In genomic region chr19:41263850-41264580, GRCh38 we compare ENCODE assay signal across 1 cellular context.
TF ChIP-seq lines count a peak whose summit lies in the region.

HNRNPUL1 (plus strand) TSS chr19:41264372; CDS start chr19:41264504, 132 bp downstream.

TF ChIP-seq in HepG2, 621 proteins besides CTCF, POLR2A, EP300 and RAD21 (continued from another document and continues in another):
- TF ChIP-seq ZNF337 (CRISPR knock-in tag; IDR thresholded peaks at IDR 0.05; ENCODE audit: borderline replicate concordance, low read depth), result peak; percentile 64; the same call in 1 of the 2 replicates
- no peak for TF ChIP-seq SOX6 (IDR thresholded peaks at IDR 0.05)
- peak; percentile 32; the same call in 1 of the 2 replicates for TF ChIP-seq SOX6 (CRISPR knock-in tag; IDR thresholded peaks at IDR 0.05)
- TF ChIP-seq RXRB (CRISPR knock-in tag; IDR thresholded peaks at IDR 0.05; ENCODE audit: borderline replicate concordance), result peak; percentile 43; the same call in 1 of the 2 replicates
- peak; percentile 85 for TF ChIP-seq NRL (CRISPR knock-in tag; IDR thresholded peaks at IDR 0.05; ENCODE audit: borderline replicate concordance)
- peak; percentile 90 for TF ChIP-seq ZNF547 (CRISPR knock-in tag; IDR thresholded peaks at IDR 0.05)
- no peak for TF ChIP-seq RELA (CRISPR knock-in tag; IDR thresholded peaks at IDR 0.05)
- TF ChIP-seq ZNF552 (CRISPR knock-in tag; IDR thresholded peaks at IDR 0.05; ENCODE audit: borderline replicate concordance), result no peak
- TF ChIP-seq E2F2 (CRISPR knock-in tag; IDR thresholded peaks at IDR 0.05; ENCODE audit: borderline replicate concordance), result no peak
- peak; percentile 89; the same call in 1 of the 2 replicates for TF ChIP-seq NAIF1 (CRISPR knock-in tag; IDR thresholded peaks at IDR 0.05; ENCODE audit: borderline replicate concordance)
- TF ChIP-seq ZNF773 (CRISPR knock-in tag; IDR thresholded peaks at IDR 0.05; ENCODE audit: borderline replicate concordance), result no peak
- peak; percentile 99 for TF ChIP-seq ZHX2 (IDR thresholded peaks at IDR 0.05; ENCODE audit: low read depth)
- no peak for TF ChIP-seq ZHX2 (CRISPR knock-in tag; IDR thresholded peaks at IDR 0.05; ENCODE audit: borderline replicate concordance)
- peak; percentile 98 for TF ChIP-seq THAP9 (CRISPR knock-in tag; IDR thresholded peaks at IDR 0.05; ENCODE audit: borderline replicate concordance)
- TF ChIP-seq SP1 (IDR thresholded peaks at IDR 0.05), result no peak
- TF ChIP-seq SP1 (CRISPR knock-in tag; IDR thresholded peaks at IDR 0.05), result peak; percentile 80
- TF ChIP-seq PREB (CRISPR knock-in tag; IDR thresholded peaks at IDR 0.05), result no peak
- TF ChIP-seq BATF2 (CRISPR knock-in tag; IDR thresholded peaks at IDR 0.05), result peak; percentile 57; the same call in 1 of the 2 replicates
- TF ChIP-seq DR1 (CRISPR knock-in tag; IDR thresholded peaks at IDR 0.05), result peak; percentile 44
- no peak for TF ChIP-seq ZNF597 (CRISPR knock-in tag; IDR thresholded peaks at IDR 0.05)
- TF ChIP-seq NONO (IDR thresholded peaks at IDR 0.05), result no peak
- TF ChIP-seq NONO (CRISPR knock-in tag; conservative IDR thresholded peaks at IDR 0.05), result peak; percentile 74
- peak; percentile 70; the same call in 1 of the 2 replicates for TF ChIP-seq HIVEP1 (CRISPR knock-in tag; IDR thresholded peaks at IDR 0.05)
- peak; percentile 87 for TF ChIP-seq UBTF (CRISPR knock-in tag; IDR thresholded peaks at IDR 0.05)
- TF ChIP-seq IRF2 (CRISPR knock-in tag; IDR thresholded peaks at IDR 0.05), result peak; percentile 49; the same call in 1 of the 2 replicates
- peak; percentile 56; the same call in 1 of the 2 replicates for TF ChIP-seq ZNF205 (CRISPR knock-in tag; IDR thresholded peaks at IDR 0.05)
- TF ChIP-seq E2F1 (CRISPR knock-in tag; IDR thresholded peaks at IDR 0.05), result peak; percentile 98
- TF ChIP-seq POGK (CRISPR knock-in tag; conservative IDR thresholded peaks at IDR 0.05), result peak; percentile 61; the same call in 1 of the 2 replicates
- no peak for TF ChIP-seq PRDM15 (CRISPR knock-in tag; IDR thresholded peaks at IDR 0.05)
